ENCODE assay signal across 3 cellular contexts in the genomic region with DNA sequence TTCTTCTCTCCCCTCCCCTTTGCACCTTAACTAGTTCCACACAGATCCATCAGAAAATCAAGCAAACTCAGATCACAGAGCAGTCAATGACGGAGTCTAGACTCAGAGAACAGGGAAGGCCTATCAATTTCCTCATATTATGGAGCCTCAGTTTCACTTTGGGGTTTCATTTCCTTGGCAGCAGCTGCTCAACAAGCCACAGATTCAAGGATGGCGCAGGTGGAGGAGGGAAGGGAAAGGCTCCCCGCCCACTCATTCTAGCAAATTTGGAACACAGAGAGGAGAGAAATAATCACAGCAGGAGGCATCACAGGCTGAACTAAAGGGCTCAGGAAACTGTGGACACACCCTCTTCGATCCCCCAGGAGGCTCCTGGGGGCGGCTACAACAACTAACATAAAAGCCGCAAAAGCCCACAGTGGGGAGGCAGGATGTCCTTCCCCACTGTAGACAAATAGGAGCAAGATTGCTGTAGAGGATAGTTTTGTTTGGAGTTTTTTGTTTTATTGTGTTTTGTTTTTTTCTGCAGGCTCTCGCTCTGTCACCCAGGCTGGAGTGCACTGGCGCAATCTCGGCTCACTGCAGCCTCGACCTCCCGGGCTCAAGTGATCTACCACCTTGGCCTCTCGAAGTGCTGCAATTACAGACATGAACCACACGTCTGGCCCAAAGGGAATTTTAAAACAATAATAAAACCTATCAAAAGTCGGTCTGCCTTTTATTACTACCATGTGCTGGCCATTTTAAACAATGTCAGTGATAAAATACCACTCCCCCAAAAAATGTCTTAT.
TF ChIP-seq lines count a peak whose summit lies in the region.

No MANE protein-coding gene starts in this region.

TF ChIP-seq in liver, 16 proteins besides CTCF, POLR2A, EP300 and RAD21:
- TF ChIP-seq REST (IDR thresholded peaks at IDR 0.05) = no peak
- no peak for TF ChIP-seq HNF4A (conservative IDR thresholded peaks at IDR 0.05)
- no peak for TF ChIP-seq HNF4G (IDR thresholded peaks at IDR 0.05)
- TF ChIP-seq, protein P1, sequence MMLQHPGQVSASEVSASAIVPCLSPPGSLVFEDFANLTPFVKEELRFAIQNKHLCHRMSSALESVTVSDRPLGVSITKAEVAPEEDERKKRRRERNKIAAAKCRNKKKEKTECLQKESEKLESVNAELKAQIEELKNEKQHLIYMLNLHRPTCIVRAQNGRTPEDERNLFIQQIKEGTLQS (IDR thresholded peaks at IDR 0.05) = no peak
- TF ChIP-seq TAF1 (conservative IDR thresholded peaks at IDR 0.05) = no peak
- no peak for TF ChIP-seq NR2F2 (IDR thresholded peaks at IDR 0.05)
- no peak for TF ChIP-seq GABPA (IDR thresholded peaks at IDR 0.05 in 1 of 2, conservative IDR thresholded peaks at IDR 0.05 in 1 of 2)
- no peak for TF ChIP-seq FOXA2 (IDR thresholded peaks at IDR 0.05)
- no peak for TF ChIP-seq YY1 (IDR thresholded peaks at IDR 0.05)
- TF ChIP-seq, protein P2, sequence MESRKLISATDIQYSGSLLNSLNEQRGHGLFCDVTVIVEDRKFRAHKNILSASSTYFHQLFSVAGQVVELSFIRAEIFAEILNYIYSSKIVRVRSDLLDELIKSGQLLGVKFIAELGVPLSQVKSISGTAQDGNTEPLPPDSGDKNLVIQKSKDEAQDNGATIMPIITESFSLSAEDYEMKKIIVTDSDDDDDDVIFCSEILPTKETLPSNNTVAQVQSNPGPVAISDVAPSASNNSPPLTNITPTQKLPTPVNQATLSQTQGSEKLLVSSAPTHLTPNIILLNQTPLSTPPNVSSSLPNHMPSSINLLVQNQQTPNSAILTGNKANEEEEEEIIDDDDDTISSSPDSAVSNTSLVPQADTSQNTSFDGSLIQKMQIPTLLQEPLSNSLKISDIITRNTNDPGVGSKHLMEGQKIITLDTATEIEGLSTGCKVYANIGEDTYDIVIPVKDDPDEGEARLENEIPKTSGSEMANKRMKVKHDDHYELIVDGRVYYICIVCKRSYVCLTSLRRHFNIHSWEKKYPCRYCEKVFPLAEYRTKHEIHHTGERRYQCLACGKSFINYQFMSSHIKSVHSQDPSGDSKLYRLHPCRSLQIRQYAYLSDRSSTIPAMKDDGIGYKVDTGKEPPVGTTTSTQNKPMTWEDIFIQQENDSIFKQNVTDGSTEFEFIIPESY (IDR thresholded peaks at IDR 0.05) = no peak
- no peak for TF ChIP-seq FOXA1 (IDR thresholded peaks at IDR 0.05)
- TF ChIP-seq JUND (IDR thresholded peaks at IDR 0.05) = no peak
- TF ChIP-seq, protein P3, sequence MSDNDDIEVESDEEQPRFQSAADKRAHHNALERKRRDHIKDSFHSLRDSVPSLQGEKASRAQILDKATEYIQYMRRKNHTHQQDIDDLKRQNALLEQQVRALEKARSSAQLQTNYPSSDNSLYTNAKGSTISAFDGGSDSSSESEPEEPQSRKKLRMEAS (IDR thresholded peaks at IDR 0.05) = no peak
- TF ChIP-seq RXRA (IDR thresholded peaks at IDR 0.05) = no peak
- no peak for TF ChIP-seq EGR1 (IDR thresholded peaks at IDR 0.05; ENCODE audit: low read depth in 2 of 2)
- TF ChIP-seq SP1 (IDR thresholded peaks at IDR 0.05) = no peak

TF ChIP-seq in HepG2, 621 proteins besides CTCF, POLR2A, EP300 and RAD21:
- TF ChIP-seq DNMT1 (CRISPR knock-in tag; IDR thresholded peaks at IDR 0.05) = no peak
- no peak for TF ChIP-seq NR1H2 (CRISPR knock-in tag; IDR thresholded peaks at IDR 0.05; ENCODE audit: borderline replicate concordance, low read depth)
- no peak for TF ChIP-seq PREB (CRISPR knock-in tag; IDR thresholded peaks at IDR 0.05)
- TF ChIP-seq MBNL3 (CRISPR knock-in tag; conservative IDR thresholded peaks at IDR 0.05) = no peak
- TF ChIP-seq ZNF749 (CRISPR knock-in tag; IDR thresholded peaks at IDR 0.05; ENCODE audit: borderline replicate concordance) = no peak
- TF ChIP-seq ZNF460 (CRISPR knock-in tag; IDR thresholded peaks at IDR 0.05; ENCODE audit: borderline replicate concordance) = no peak
- no peak for TF ChIP-seq NFRKB (IDR thresholded peaks at IDR 0.05)
- no peak for TF ChIP-seq HNF4A (CRISPR knock-in tag; IDR thresholded peaks at IDR 0.05)
- no peak for TF ChIP-seq ZNF274 (CRISPR knock-in tag; IDR thresholded peaks at IDR 0.05)
- TF ChIP-seq RERE (CRISPR knock-in tag; IDR thresholded peaks at IDR 0.05; ENCODE audit: low read depth) = no peak
- TF ChIP-seq ZNF160 (CRISPR knock-in tag; IDR thresholded peaks at IDR 0.05) = no peak
- TF ChIP-seq CENPT (CRISPR knock-in tag; IDR thresholded peaks at IDR 0.05; ENCODE audit: low read depth) = no peak
- no peak for TF ChIP-seq NCOA1 (CRISPR knock-in tag; IDR thresholded peaks at IDR 0.05)
- no peak for TF ChIP-seq HBP1 (CRISPR knock-in tag; IDR thresholded peaks at IDR 0.05; ENCODE audit: low read depth)
- TF ChIP-seq MED13 (CRISPR knock-in tag; IDR thresholded peaks at IDR 0.05) = no peak
- no peak for TF ChIP-seq POLR2G (IDR thresholded peaks at IDR 0.05; ENCODE audit: low read depth, low read length)

TF ChIP-seq in K562, 482 proteins besides CTCF, POLR2A, EP300 and RAD21:
- TF ChIP-seq HDAC6 (IDR thresholded peaks at IDR 0.05; ENCODE audit: low read depth, low read length) = no peak
- TF ChIP-seq EGR1 (conservative IDR thresholded peaks at IDR 0.05) = peak; percentile 62
